8 cellular contexts compared by ENCODE assay signal in the genomic region with DNA sequence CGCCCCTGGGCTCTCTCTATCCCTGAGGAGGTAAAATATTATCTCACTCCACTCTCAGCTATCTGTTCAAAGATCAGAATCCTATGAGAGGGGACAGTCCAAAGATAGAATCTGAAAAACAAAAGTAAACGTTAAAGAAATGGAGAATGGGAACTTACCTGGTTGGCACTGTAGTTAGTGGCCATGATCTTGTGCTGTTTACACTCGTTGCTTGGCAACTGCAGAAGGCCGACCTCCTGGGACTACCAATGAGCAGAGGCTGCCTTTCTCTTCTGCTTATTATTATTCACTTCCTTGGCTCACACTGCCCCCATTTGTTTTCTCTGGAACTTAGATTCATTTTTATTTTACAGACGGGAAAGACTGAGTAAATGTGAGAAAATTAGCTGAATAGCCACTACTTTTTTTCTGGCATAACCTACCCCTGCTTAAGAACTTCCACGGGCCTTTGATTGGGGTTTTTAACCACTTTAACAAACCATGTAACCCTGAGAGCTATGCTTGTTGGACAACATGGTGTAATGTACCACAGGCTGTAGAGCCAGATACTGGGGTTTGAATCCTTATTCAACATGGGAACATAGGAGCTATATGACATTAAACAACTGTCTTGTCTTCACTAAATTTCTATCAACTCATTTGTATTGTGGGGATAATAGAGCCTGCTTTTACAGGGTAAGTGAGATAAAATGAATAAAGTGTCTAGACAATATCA. TPM values are rescaled to one million over a fixed set of nuclear protein-coding genes. Genes with fewer than 3 reads are reported as not detected.
DNase-seq lines count a peak whose midpoint lies in the region; ATAC-seq, FAIRE-seq and TF ChIP-seq lines count a peak whose summit lies in the region.

A gene with protein sequence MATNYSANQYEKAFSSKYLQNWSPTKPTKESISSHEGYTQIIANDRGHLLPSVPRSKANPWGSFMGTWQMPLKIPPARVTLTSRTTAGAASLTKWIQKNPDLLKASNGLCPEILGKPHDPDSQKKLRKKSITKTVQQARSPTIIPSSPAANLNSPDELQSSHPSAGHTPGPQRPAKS (minus strand): TSS at position 193 of the 715 bp plus-strand sequence. CDS start 8 bp downstream, at position 185.

- no peaks in the 10 kb centered on the region for H3K9me2 ChIP-seq in neural cell (ENCODE audit: insufficient read depth, low read length)

- no peak within 1 kb of the TSS for H3K4me2 ChIP-seq in neural cell (ENCODE audit: low read length)

- H3K4me1 Mint-ChIP-seq in activated T-cell treated with anti-CD3 and anti-CD28 coated beads, Interleukin-2, amount 50 U/mL, for 4 hours (ENCODE audit: low read depth), result peaks cover 11% of the 10 kb centered on the region

- peak; percentile 83 for ATAC-seq in GM19397 (IDR thresholded peaks at IDR 0.05; ENCODE audit: unreplicated experiment)
- peak; percentile 91 for ATAC-seq in HG03439 (IDR thresholded peaks at IDR 0.05; ENCODE audit: unreplicated experiment)
- ATAC-seq in activated T-cell treated with anti-CD3 and anti-CD28 coated beads, Interleukin-2, amount 50 U/mL, for 4 hours, result peak; percentile 84 to 92

- H3K4me3 Mint-ChIP-seq in activated T-cell treated with anti-CD3 and anti-CD28 coated beads, Interleukin-2, amount 50 U/mL, for 4 hours, result no peak within 1 kb of the TSS

- H3K4me3 ChIP-seq in neural cell (ENCODE audit: low read length) (no peak within 1 kb of the TSS), esophagus squamous epithelium (no peak within 1 kb of the TSS)

- WGBS in esophagus squamous epithelium, 2 donors, result 20 to 21% methylated on average over 6 of the region's 6 CpGs

- H3K79me2 ChIP-seq in neural cell (replicated peaks; ENCODE audit: insufficient read depth, low read length), result no peaks in the 10 kb centered on the region

- no peaks in the 10 kb centered on the region for H3K27me3 Mint-ChIP-seq in activated T-cell treated with anti-CD3 and anti-CD28 coated beads, Interleukin-2, amount 50 U/mL, for 4 hours (ENCODE audit: low read depth)

- H3F3A ChIP-seq in neural cell (ENCODE audit: insufficient read depth, low read length, poor library complexity, severe bottlenecking), result no peaks in the 10 kb centered on the region

- H3K27me3 ChIP-seq in neural cell (ENCODE audit: insufficient read depth, low read depth, low read length) (no peaks in the 10 kb centered on the region), esophagus squamous epithelium (no peaks in the 10 kb centered on the region)

- intact Hi-C loops in esophagus squamous epithelium (cut with DNase I), result no loop called here

- H3K9me3 ChIP-seq in neural cell (ENCODE audit: low read length) (no peaks in the 10 kb centered on the region), esophagus squamous epithelium (no peaks in the 10 kb centered on the region)

- no peaks in the 10 kb centered on the region for H4K20me1 ChIP-seq in neural cell (ENCODE audit: insufficient read depth)

- H3K36me3 Mint-ChIP-seq in activated T-cell treated with anti-CD3 and anti-CD28 coated beads, Interleukin-2, amount 50 U/mL, for 4 hours (ENCODE audit: insufficient read depth), result peaks cover 22% of the 10 kb centered on the region

- peak; percentile 42 for DNase-seq in D721Med (ENCODE audit: insufficient read length, low spot score)
- peak; percentile 12 for DNase-seq in NCI-H510A (lab: John Stamatoyannopoulos, UW)
- peak; percentile 12 for DNase-seq in activated T-cell treated with anti-CD3 and anti-CD28 coated beads, Interleukin-2, amount 50 U/mL, for 4 hours
- peak; percentile 75 for DNase-seq in fibroblast of the conjunctiva (ENCODE audit: low read depth)
- DNase-seq in esophagus squamous epithelium (lab: John Stamatoyannopoulos, UW), result no peak

- H3K9me3 Mint-ChIP-seq in activated T-cell treated with anti-CD3 and anti-CD28 coated beads, Interleukin-2, amount 50 U/mL, for 4 hours, result no peaks in the 10 kb centered on the region

- no peak for TF ChIP-seq POLR2A in esophagus squamous epithelium (IDR thresholded peaks at IDR 0.05)

- TF ChIP-seq CTCF in D721Med (IDR thresholded peaks at IDR 0.05; ENCODE audit: insufficient read depth, missing control alignments), result peak; percentile 32
- TF ChIP-seq CTCF in neural cell (IDR thresholded peaks at IDR 0.05; ENCODE audit: poor library complexity, severe bottlenecking), result peak; percentile 73
- TF ChIP-seq CTCF in esophagus squamous epithelium (IDR thresholded peaks at IDR 0.05), result peak in 2 of 6 experiments; percentile 12 to 22

- TF ChIP-seq EP300 in neural cell (conservative IDR thresholded peaks at IDR 0.05; ENCODE audit: poor library complexity, severe bottlenecking), result no peak

- H3K36me3 ChIP-seq in neural cell (ENCODE audit: insufficient read depth, low read length) (no peaks in the 10 kb centered on the region), esophagus squamous epithelium (peaks cover 0 to 41% (median 11%) of the 10 kb centered on the region in 3 donors)

- peaks cover 0 to 9% (median 5%) of the 10 kb centered on the region in 3 donors for H3K4me1 ChIP-seq in esophagus squamous epithelium

- peak; percentile 83 for FAIRE-seq in D721Med (lab: Jason Lieb, UNC)

- H3K9ac ChIP-seq in neural cell (ENCODE audit: low read length), result no peak within 1 kb of the TSS

- TF ChIP-seq RAD21 in neural cell (conservative IDR thresholded peaks at IDR 0.05), result peak; percentile 68

- H2AFZ ChIP-seq in neural cell (ENCODE audit: low read depth, low read length), result no peak within 1 kb of the TSS

- H3K27ac ChIP-seq in neural cell (ENCODE audit: low read length), result peak within 1 kb of the TSS; percentile 28
- peak within 1 kb of the TSS in 2 of 4 donors; percentile 9 to 16 for H3K27ac ChIP-seq in esophagus squamous epithelium

TF ChIP-seq in neural cell, 6 proteins besides CTCF, POLR2A, EP300 and RAD21:
- TF ChIP-seq POLR2AphosphoS5 (IDR thresholded peaks at IDR 0.05), result no peak
- peak; percentile 17 for TF ChIP-seq MXI1 (conservative IDR thresholded peaks at IDR 0.05; ENCODE audit: poor library complexity, severe bottlenecking)
- TF ChIP-seq TAF1 (IDR thresholded peaks at IDR 0.05; ENCODE audit: low read depth), result no peak
- no peak for TF ChIP-seq EZH2 (IDR thresholded peaks at IDR 0.05; ENCODE audit: borderline replicate concordance, insufficient read depth, low read length, poor library complexity, severe bottlenecking)
- TF ChIP-seq SMC3 (conservative IDR thresholded peaks at IDR 0.05; ENCODE audit: poor library complexity), result peak; percentile 55
- TF ChIP-seq, protein P1, sequence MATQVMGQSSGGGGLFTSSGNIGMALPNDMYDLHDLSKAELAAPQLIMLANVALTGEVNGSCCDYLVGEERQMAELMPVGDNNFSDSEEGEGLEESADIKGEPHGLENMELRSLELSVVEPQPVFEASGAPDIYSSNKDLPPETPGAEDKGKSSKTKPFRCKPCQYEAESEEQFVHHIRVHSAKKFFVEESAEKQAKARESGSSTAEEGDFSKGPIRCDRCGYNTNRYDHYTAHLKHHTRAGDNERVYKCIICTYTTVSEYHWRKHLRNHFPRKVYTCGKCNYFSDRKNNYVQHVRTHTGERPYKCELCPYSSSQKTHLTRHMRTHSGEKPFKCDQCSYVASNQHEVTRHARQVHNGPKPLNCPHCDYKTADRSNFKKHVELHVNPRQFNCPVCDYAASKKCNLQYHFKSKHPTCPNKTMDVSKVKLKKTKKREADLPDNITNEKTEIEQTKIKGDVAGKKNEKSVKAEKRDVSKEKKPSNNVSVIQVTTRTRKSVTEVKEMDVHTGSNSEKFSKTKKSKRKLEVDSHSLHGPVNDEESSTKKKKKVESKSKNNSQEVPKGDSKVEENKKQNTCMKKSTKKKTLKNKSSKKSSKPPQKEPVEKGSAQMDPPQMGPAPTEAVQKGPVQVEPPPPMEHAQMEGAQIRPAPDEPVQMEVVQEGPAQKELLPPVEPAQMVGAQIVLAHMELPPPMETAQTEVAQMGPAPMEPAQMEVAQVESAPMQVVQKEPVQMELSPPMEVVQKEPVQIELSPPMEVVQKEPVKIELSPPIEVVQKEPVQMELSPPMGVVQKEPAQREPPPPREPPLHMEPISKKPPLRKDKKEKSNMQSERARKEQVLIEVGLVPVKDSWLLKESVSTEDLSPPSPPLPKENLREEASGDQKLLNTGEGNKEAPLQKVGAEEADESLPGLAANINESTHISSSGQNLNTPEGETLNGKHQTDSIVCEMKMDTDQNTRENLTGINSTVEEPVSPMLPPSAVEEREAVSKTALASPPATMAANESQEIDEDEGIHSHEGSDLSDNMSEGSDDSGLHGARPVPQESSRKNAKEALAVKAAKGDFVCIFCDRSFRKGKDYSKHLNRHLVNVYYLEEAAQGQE (IDR thresholded peaks at IDR 0.05; ENCODE audit: borderline replicate concordance), result no peak

RNA-seq across cellular contexts. Expression of the gene that starts here (rescaled TPM):
- not detected for total RNA-seq in activated T-cell treated with anti-CD3 and anti-CD28 coated beads, Interleukin-2, amount 50 U/mL, for 4 hours
- polyA plus RNA-seq in neural cell, result not detected in 2 replicates
- polyA minus RNA-seq in neural cell, result not detected in 2 replicates
- total RNA-seq in esophagus squamous epithelium, result not detected

Comparison
In these comparisons a context has a peak if more than half of its experiments do, and no peak if none do; other contexts are left out.
1. Peak in DNase-seq and ATAC-seq in activated T-cell treated with anti-CD3 and anti-CD28 coated beads, Interleukin-2, amount 50 U/mL, for 4 hours; RNA of the gene not detected or under 1 TPM.